ENCODE assay signal across 1 cellular context in the genomic region with DNA sequence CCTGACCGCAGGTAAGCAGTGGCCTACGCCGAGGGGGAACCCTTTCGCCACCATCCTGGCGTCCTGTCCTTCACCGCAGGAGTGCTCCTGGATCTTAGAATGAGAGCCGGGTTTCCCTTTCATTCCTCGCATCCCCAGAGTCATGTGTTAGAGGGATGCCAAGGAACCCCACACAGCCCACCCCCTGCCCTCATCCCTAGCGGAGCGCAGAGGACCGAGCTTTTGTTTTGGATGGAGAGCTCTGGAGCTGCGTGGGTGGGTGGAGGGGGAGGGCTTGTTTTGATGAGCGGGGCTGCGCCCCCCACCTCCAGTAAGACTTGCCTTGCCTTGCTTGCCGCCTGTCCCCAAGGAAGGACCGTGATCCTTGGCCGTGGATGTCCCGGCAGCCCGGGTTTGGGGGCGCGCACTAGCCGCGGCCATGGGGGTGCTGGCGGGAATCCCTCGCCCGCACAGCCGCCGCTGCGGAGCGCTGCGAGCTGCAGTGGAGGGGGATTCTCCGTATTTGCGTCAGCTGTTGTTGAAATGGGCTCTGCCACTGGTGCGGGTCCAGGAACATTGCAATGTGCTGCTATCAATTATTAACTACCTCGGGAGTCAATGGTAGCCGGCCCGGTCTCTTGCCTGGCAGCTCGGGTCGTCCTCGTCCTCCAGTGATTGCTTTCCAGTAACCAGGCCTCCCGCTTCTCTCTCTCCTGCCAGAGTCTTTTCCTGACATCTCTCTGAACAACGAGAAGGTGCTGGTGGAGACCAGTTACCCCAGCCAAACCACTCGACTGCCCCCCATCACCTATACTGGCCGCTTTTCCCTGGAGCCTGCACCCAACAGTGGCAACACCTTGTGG.
A peak's percentile ranks its signal among the peaks of the same experiment; 100 is the strongest.
TF ChIP-seq lines count a peak whose summit lies in the region.

No MANE protein-coding gene starts in this region.

TF ChIP-seq in HEK293, 187 proteins besides CTCF, POLR2A, EP300 and RAD21 (continued from another document):
- TF ChIP-seq, protein P1, sequence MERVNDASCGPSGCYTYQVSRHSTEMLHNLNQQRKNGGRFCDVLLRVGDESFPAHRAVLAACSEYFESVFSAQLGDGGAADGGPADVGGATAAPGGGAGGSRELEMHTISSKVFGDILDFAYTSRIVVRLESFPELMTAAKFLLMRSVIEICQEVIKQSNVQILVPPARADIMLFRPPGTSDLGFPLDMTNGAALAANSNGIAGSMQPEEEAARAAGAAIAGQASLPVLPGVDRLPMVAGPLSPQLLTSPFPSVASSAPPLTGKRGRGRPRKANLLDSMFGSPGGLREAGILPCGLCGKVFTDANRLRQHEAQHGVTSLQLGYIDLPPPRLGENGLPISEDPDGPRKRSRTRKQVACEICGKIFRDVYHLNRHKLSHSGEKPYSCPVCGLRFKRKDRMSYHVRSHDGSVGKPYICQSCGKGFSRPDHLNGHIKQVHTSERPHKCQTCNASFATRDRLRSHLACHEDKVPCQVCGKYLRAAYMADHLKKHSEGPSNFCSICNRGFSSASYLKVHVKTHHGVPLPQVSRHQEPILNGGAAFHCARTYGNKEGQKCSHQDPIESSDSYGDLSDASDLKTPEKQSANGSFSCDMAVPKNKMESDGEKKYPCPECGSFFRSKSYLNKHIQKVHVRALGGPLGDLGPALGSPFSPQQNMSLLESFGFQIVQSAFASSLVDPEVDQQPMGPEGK (tag by site-specific recombination; IDR thresholded peaks at IDR 0.05): no peak; the same call in 1 of the 2 replicates
- TF ChIP-seq, protein P2, sequence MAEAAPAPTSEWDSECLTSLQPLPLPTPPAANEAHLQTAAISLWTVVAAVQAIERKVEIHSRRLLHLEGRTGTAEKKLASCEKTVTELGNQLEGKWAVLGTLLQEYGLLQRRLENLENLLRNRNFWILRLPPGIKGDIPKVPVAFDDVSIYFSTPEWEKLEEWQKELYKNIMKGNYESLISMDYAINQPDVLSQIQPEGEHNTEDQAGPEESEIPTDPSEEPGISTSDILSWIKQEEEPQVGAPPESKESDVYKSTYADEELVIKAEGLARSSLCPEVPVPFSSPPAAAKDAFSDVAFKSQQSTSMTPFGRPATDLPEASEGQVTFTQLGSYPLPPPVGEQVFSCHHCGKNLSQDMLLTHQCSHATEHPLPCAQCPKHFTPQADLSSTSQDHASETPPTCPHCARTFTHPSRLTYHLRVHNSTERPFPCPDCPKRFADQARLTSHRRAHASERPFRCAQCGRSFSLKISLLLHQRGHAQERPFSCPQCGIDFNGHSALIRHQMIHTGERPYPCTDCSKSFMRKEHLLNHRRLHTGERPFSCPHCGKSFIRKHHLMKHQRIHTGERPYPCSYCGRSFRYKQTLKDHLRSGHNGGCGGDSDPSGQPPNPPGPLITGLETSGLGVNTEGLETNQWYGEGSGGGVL (tag by site-specific recombination; IDR thresholded peaks at IDR 0.05): no peak
- TF ChIP-seq ZNF837 (tag by site-specific recombination; IDR thresholded peaks at IDR 0.05) (no peak), GFI1B (tag by site-specific recombination; IDR thresholded peaks at IDR 0.05) (no peak), REPIN1 (tag by site-specific recombination; IDR thresholded peaks at IDR 0.05; ENCODE audit: low read depth) (no peak), ZNF561 (tag by site-specific recombination; IDR thresholded peaks at IDR 0.05; ENCODE audit: borderline replicate concordance) (no peak), ZNF658 (tag by site-specific recombination; IDR thresholded peaks at IDR 0.05) (no peak), ZNF558 (tag by site-specific recombination; IDR thresholded peaks at IDR 0.05) (no peak), ZNF112 (tag by site-specific recombination; IDR thresholded peaks at IDR 0.05) (no peak), ZBTB20 (tag by site-specific recombination; IDR thresholded peaks at IDR 0.05) (0 out of 2 replicates have a peak, but pooled peaks have one; percentile 25), ZNF776 (tag by site-specific recombination; IDR thresholded peaks at IDR 0.05; ENCODE audit: borderline replicate concordance) (no peak)
- TF ChIP-seq, protein P3, sequence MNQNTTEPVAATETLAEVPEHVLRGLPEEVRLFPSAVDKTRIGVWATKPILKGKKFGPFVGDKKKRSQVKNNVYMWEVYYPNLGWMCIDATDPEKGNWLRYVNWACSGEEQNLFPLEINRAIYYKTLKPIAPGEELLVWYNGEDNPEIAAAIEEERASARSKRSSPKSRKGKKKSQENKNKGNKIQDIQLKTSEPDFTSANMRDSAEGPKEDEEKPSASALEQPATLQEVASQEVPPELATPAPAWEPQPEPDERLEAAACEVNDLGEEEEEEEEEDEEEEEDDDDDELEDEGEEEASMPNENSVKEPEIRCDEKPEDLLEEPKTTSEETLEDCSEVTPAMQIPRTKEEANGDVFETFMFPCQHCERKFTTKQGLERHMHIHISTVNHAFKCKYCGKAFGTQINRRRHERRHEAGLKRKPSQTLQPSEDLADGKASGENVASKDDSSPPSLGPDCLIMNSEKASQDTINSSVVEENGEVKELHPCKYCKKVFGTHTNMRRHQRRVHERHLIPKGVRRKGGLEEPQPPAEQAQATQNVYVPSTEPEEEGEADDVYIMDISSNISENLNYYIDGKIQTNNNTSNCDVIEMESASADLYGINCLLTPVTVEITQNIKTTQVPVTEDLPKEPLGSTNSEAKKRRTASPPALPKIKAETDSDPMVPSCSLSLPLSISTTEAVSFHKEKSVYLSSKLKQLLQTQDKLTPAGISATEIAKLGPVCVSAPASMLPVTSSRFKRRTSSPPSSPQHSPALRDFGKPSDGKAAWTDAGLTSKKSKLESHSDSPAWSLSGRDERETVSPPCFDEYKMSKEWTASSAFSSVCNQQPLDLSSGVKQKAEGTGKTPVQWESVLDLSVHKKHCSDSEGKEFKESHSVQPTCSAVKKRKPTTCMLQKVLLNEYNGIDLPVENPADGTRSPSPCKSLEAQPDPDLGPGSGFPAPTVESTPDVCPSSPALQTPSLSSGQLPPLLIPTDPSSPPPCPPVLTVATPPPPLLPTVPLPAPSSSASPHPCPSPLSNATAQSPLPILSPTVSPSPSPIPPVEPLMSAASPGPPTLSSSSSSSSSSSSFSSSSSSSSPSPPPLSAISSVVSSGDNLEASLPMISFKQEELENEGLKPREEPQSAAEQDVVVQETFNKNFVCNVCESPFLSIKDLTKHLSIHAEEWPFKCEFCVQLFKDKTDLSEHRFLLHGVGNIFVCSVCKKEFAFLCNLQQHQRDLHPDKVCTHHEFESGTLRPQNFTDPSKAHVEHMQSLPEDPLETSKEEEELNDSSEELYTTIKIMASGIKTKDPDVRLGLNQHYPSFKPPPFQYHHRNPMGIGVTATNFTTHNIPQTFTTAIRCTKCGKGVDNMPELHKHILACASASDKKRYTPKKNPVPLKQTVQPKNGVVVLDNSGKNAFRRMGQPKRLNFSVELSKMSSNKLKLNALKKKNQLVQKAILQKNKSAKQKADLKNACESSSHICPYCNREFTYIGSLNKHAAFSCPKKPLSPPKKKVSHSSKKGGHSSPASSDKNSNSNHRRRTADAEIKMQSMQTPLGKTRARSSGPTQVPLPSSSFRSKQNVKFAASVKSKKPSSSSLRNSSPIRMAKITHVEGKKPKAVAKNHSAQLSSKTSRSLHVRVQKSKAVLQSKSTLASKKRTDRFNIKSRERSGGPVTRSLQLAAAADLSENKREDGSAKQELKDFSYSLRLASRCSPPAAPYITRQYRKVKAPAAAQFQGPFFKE (tag by site-specific recombination; IDR thresholded peaks at IDR 0.05; ENCODE audit: borderline replicate concordance): no peak
- TF ChIP-seq, protein P4, sequence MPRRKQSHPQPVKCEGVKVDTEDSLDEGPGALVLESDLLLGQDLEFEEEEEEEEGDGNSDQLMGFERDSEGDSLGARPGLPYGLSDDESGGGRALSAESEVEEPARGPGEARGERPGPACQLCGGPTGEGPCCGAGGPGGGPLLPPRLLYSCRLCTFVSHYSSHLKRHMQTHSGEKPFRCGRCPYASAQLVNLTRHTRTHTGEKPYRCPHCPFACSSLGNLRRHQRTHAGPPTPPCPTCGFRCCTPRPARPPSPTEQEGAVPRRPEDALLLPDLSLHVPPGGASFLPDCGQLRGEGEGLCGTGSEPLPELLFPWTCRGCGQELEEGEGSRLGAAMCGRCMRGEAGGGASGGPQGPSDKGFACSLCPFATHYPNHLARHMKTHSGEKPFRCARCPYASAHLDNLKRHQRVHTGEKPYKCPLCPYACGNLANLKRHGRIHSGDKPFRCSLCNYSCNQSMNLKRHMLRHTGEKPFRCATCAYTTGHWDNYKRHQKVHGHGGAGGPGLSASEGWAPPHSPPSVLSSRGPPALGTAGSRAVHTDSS (tag by site-specific recombination; IDR thresholded peaks at IDR 0.05): no peak
